1 cellular context compared by ENCODE assay signal in the genomic region with DNA sequence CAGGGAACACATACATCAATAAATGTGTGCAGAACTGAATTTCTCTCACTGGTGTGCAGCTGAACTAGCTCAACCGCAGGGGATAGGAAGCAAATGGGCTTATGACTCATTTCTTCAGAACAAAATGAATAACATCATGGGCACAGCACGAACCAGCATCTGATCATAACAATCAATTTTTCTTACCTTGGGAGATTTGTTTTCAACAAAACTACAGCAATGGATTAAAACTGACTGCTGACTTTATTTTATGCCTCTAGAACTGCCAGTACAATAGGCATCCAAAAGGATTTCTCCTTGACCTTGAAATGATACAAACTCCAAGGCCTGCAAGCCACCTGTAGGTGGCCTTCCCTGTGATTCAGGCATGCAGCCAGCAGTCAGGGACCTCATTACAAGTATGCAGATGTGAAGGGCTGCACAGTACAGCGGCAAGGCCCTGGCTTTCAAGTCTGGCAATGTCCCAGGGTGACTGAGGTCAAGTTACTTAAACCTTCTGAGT.
TF ChIP-seq lines count a peak whose summit lies in the region.

No MANE protein-coding gene starts in this region.

TF ChIP-seq in GM23338, 12 proteins besides CTCF, POLR2A, EP300 and RAD21 (continued from another document):
- TF ChIP-seq ZNF462 (CRISPR knock-in tag; IDR thresholded peaks at IDR 0.05) (no peak), POLR2AphosphoS5 (IDR thresholded peaks at IDR 0.05; ENCODE audit: low read depth) (no peak), ZNF331 (CRISPR knock-in tag; IDR thresholded peaks at IDR 0.05; ENCODE audit: low read depth) (no peak)
